Comparison of ENCODE assay signal across 1 cellular context in genomic region chr6:105814745-105815536, GRCh38.
TF ChIP-seq lines count a peak whose summit lies in the region.

No MANE protein-coding gene starts in this region.

TF ChIP-seq in K562, 482 proteins besides CTCF, POLR2A, EP300 and RAD21 (continued from another document and continues in another):
- TF ChIP-seq TRIM25 (IDR thresholded peaks at IDR 0.05; ENCODE audit: borderline replicate concordance) (no peak), ZNF280A (IDR thresholded peaks at IDR 0.05; ENCODE audit: low read depth, partially characterized antibody) (no peak), HDAC1 (IDR thresholded peaks at IDR 0.05) (peak in 1 of 2 experiments; percentile 83; a peak in 1 of 4 replicates), NEUROD1 (IDR thresholded peaks at IDR 0.05; ENCODE audit: borderline replicate concordance, low read depth, low read length, partially characterized antibody) (no peak), HCFC1 (IDR thresholded peaks at IDR 0.05; ENCODE audit: low read depth, low read length) (no peak), RBM14 (IDR thresholded peaks at IDR 0.05; ENCODE audit: borderline replicate concordance, insufficient read depth, low read depth, low read length) (no peak), HDAC8 (tag; IDR thresholded peaks at IDR 0.05) (no peak), PHF8 (IDR thresholded peaks at IDR 0.05; ENCODE audit: borderline replicate concordance, low read length) (no peak), NR2F6 (CRISPR knock-in tag; IDR thresholded peaks at IDR 0.05) (no peak), RCOR1 (IDR thresholded peaks at IDR 0.05; ENCODE audit: borderline replicate concordance in 1 of 2, low read depth in 2 of 2, low read length in 2 of 2) (peak; percentile 19 to 92; a peak in 3 of 4 replicates), ZFP36 (IDR thresholded peaks at IDR 0.05; ENCODE audit: low read depth, low read length, partially characterized antibody) (no peak), TBL1XR1 (IDR thresholded peaks at IDR 0.05; ENCODE audit: low read length in 2 of 2) (peak in 1 of 2 experiments; percentile 81; a peak in 2 of 4 replicates), BRF1 (IDR thresholded peaks at IDR 0.05; ENCODE audit: borderline replicate concordance, extremely low read depth, insufficient read length) (no peak), ZNF212 (CRISPR knock-in tag; IDR thresholded peaks at IDR 0.05) (no peak), FOXM1 (IDR thresholded peaks at IDR 0.05; ENCODE audit: low read depth) (peak; percentile 56; the same call in 1 of the 2 replicates), FOXM1 (CRISPR knock-in tag; IDR thresholded peaks at IDR 0.05; ENCODE audit: low read depth) (no peak), ZNF778 (CRISPR knock-in tag; IDR thresholded peaks at IDR 0.05) (no peak), ZNF184 (CRISPR knock-in tag; IDR thresholded peaks at IDR 0.05) (no peak), SMARCA4 (IDR thresholded peaks at IDR 0.05) (peak; percentile 85), ELF1 (tag; IDR thresholded peaks at IDR 0.05) (peak; percentile 6; the same call in 1 of the 2 replicates), TAF15 (IDR thresholded peaks at IDR 0.05; ENCODE audit: low read depth, low read length) (no peak), RFX5 (IDR thresholded peaks at IDR 0.05; ENCODE audit: low read depth, low read length) (no peak), MAFK (IDR thresholded peaks at IDR 0.05; ENCODE audit: low read length) (peak; percentile 63), ZBTB26 (CRISPR knock-in tag; IDR thresholded peaks at IDR 0.05) (no peak), ZNF133 (CRISPR knock-in tag; IDR thresholded peaks at IDR 0.05) (no peak), DMBX1 (CRISPR knock-in tag; IDR thresholded peaks at IDR 0.05; ENCODE audit: borderline replicate concordance) (no peak), CHD2 (IDR thresholded peaks at IDR 0.05; ENCODE audit: low read depth, low read length) (no peak), IRF2 (CRISPR knock-in tag; IDR thresholded peaks at IDR 0.05) (no peak), ATF6 (CRISPR knock-in tag; IDR thresholded peaks at IDR 0.05) (no peak), MED1 (CRISPR knock-in tag; IDR thresholded peaks at IDR 0.05; ENCODE audit: borderline replicate concordance) (no peak), SRSF7 (optimal IDR thresholded peaks at IDR 0.05; ENCODE audit: low read depth, low read length) (no peak), PRDM10 (IDR thresholded peaks at IDR 0.05; ENCODE audit: partially characterized antibody) (peak; percentile 7), PREB (CRISPR knock-in tag; IDR thresholded peaks at IDR 0.05) (no peak), MTF1 (CRISPR knock-in tag; IDR thresholded peaks at IDR 0.05; ENCODE audit: borderline replicate concordance) (no peak), ZFX (CRISPR knock-in tag; IDR thresholded peaks at IDR 0.05) (no peak), GTF2F1 (IDR thresholded peaks at IDR 0.05; ENCODE audit: low read depth, low read length) (no peak), SMARCE1 (IDR thresholded peaks at IDR 0.05) (peak; percentile 55; the same call in 1 of the 2 replicates), SOX6 (IDR thresholded peaks at IDR 0.05) (peak; percentile 76; the same call in 1 of the 2 replicates), NCOR1 (IDR thresholded peaks at IDR 0.05) (peak; percentile 45; the same call in 1 of the 2 replicates), PURB (CRISPR knock-in tag; IDR thresholded peaks at IDR 0.05; ENCODE audit: low read depth) (no peak), MBD1 (CRISPR knock-in tag; IDR thresholded peaks at IDR 0.05) (no peak), NBN (IDR thresholded peaks at IDR 0.05; ENCODE audit: low read depth) (no peak), GMEB1 (CRISPR knock-in tag; IDR thresholded peaks at IDR 0.05) (no peak), U2AF1 (optimal IDR thresholded peaks at IDR 0.05; ENCODE audit: low read depth, low read length) (no peak), KLF6 (CRISPR knock-in tag; IDR thresholded peaks at IDR 0.05; ENCODE audit: borderline replicate concordance) (no peak), MNT (conservative IDR thresholded peaks at IDR 0.05) (peak in 1 of 2 experiments; percentile 22; a peak in 2 of 4 replicates), C11orf30 (IDR thresholded peaks at IDR 0.05; ENCODE audit: low read depth) (peak; percentile 79), TCF3 (CRISPR knock-in tag; IDR thresholded peaks at IDR 0.05) (no peak), ZNF444 (CRISPR knock-in tag; IDR thresholded peaks at IDR 0.05) (no peak), CBX2 (IDR thresholded peaks at IDR 0.05; ENCODE audit: insufficient read depth, low read length, poor library complexity, severe bottlenecking) (no peak), SMAD2 (IDR thresholded peaks at IDR 0.05; ENCODE audit: low read depth, low read length) (no peak), CBFB (CRISPR knock-in tag; IDR thresholded peaks at IDR 0.05) (no peak)
